In genomic region chr1:26132128-26132824, GRCh38 we compare ENCODE assay signal across 1 cellular context.
TF ChIP-seq lines count a peak whose summit lies in the region.

No MANE protein-coding gene starts in this region.

TF ChIP-seq in GM12878, 131 proteins besides CTCF, POLR2A, EP300 and RAD21:
- TF ChIP-seq WRNIP1 (IDR thresholded peaks at IDR 0.05; ENCODE audit: borderline replicate concordance, low read depth, low read length) (no peak), PKNOX1 (IDR thresholded peaks at IDR 0.05) (peak; percentile 56)
